Comparison of ENCODE assay signal across 8 cellular contexts in the genomic region with DNA sequence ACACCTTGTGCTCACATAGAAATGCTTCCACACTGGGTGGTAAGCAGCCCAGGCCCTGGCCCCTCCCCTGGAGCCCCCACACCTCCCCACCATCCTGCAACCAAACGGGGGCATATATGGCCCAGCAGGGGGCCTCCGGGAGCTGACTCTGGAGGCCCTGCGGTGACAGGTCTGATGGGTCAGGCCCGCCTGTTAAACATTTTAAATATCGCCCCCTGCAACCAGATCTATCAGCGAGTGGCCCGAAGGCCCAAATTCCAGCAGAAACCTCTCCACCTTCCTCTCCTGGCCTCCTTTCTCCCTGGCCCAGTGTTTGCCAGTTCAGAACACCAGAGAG.
DNase-seq lines count a peak whose midpoint lies in the region; ATAC-seq and TF ChIP-seq lines count a peak whose summit lies in the region.

No MANE protein-coding gene starts in this region.

- peaks cover 38% of the 10 kb centered on the region for H3K36me3 ChIP-seq in OCI-LY1 (ENCODE audit: insufficient read depth, low read length)

- no peak overlapping the region for H2AFZ ChIP-seq in OCI-LY1 (ENCODE audit: low read length)

- peak overlapping the region; percentile 34; the same call in 1 of the 2 replicates for H3K4me2 ChIP-seq in OCI-LY1 (ENCODE audit: low read length)

- H3K27ac ChIP-seq in OCI-LY1 (ENCODE audit: low read depth, low read length, poor library complexity, severe bottlenecking), result peak overlapping the region; percentile 71

- H4K20me1 ChIP-seq in OCI-LY1 (ENCODE audit: insufficient read depth, low read length), result no peaks in the 10 kb centered on the region

- TF ChIP-seq CTCF in OCI-LY1 (IDR thresholded peaks at IDR 0.05; ENCODE audit: low read length) (peak; percentile 88), epithelial cell of esophagus (IDR thresholded peaks at IDR 0.05; ENCODE audit: insufficient read depth, low read depth, low read length, missing control alignments) (peak; percentile 31)

- H3K9me2 ChIP-seq in OCI-LY1 (ENCODE audit: low read depth, low read length), result no peaks in the 10 kb centered on the region

- H3F3A ChIP-seq in OCI-LY1 (ENCODE audit: insufficient read depth, low read length), result no peaks in the 10 kb centered on the region

- no peaks in the 10 kb centered on the region for H3K79me2 ChIP-seq in OCI-LY1 (ENCODE audit: insufficient read depth, low read length)

- no peaks in the 10 kb centered on the region for H3K27me3 ChIP-seq in OCI-LY1 (ENCODE audit: insufficient read depth, low read length)

- H3K9me3 ChIP-seq in OCI-LY1 (ENCODE audit: low read length), result peaks cover 9% of the 10 kb centered on the region; the same call in 1 of the 2 replicates

- DNase-seq in epithelial cell of esophagus (ENCODE audit: low read depth) (peak; percentile 14), retina (peak; percentile 25), NCI-H526 treated with DMSO at 0.1 percent for 48 hours (lab: John Stamatoyannopoulos, UW) (no peak), LoVo (ENCODE audit: low spot score) (no peak), NCI-H2196 (lab: John Stamatoyannopoulos, UW; ENCODE audit: unreplicated experiment) (no peak), NCI-H1092 treated with DMSO at 0.1 percent for 48 hours (lab: John Stamatoyannopoulos, UW) (no peak)

- peaks cover 42% of the 10 kb centered on the region for H3K4me1 ChIP-seq in OCI-LY1 (ENCODE audit: insufficient read depth, low read length, severe bottlenecking)

- ATAC-seq in GM18868 (IDR thresholded peaks at IDR 0.05; ENCODE audit: unreplicated experiment), result peak; percentile 81

- peak overlapping the region; percentile 50 for H3K9ac ChIP-seq in OCI-LY1 (ENCODE audit: low read length)

- H3K4me3 ChIP-seq in OCI-LY1 (ENCODE audit: low read depth, low read length, poor library complexity, severe bottlenecking), result peak overlapping the region; percentile 7
- H3K4me3 ChIP-seq in epithelial cell of esophagus (ENCODE audit: low read length), result no peak overlapping the region

Comparison
In these comparisons a context has a peak if more than half of its experiments do, and no peak if none do; other contexts are left out.
1. DNase-seq: peak in epithelial cell of esophagus (single experiment) and retina (single experiment); none in NCI-H526 treated with DMSO at 0.1 percent for 48 hours (single experiment), LoVo (single experiment), NCI-H2196 (single experiment) and NCI-H1092 treated with DMSO at 0.1 percent for 48 hours (single experiment).